13 cellular contexts compared by ENCODE assay signal in genomic region chr2:199261221-199261620, GRCh38.
DNase-seq lines count a peak whose midpoint lies in the region; FAIRE-seq and TF ChIP-seq lines count a peak whose summit lies in the region.
"Had no signal": no experiment of that assay in that cellular context is flagged by ENCODE, and none has a peak within 500 bp of the region (broad histone marks: within the 10 kb centered on the region; RNA-seq: fewer than 3 reads in every experiment).

No MANE protein-coding gene starts in this region.

- 38 to 52% (median 38%) methylated on average over 1 of the region's 1 CpG for WGBS in stomach, 5 donors

- peaks cover 8 to 47% (median 25%) of the 10 kb centered on the region in 4 donors for H3K9me3 ChIP-seq in stomach
- H3K9me3 ChIP-seq: right lobe of liver had no signal

- H3K36me3 ChIP-seq in stomach: no peaks in the 10 kb centered on the region
- H3K36me3 ChIP-seq: right lobe of liver had no signal

- intact Hi-C loops in stomach (cut with DNase I; ENCODE audit: low total_unique reads): no loop called here

- TF ChIP-seq CTCF in choroid plexus epithelial cell (conservative IDR thresholded peaks at IDR 0.05; ENCODE audit: low read depth, low read length) (no peak), stomach (IDR thresholded peaks at IDR 0.05) (no peak), progenitor cell of endocrine pancreas (IDR thresholded peaks at IDR 0.05; ENCODE audit: unreplicated experiment) (no peak)

- DNase-seq in GM04503 (ENCODE audit: low read depth) (peak; percentile 50), NCI-H2029 treated with DMSO at 0.1 percent for 48 hours (lab: John Stamatoyannopoulos, UW) (peak; percentile 5), choroid plexus epithelial cell (ENCODE audit: low read depth) (peak; percentile 73), pons (ENCODE audit: low spot score) (peak; percentile 16), stomach (no peak), progenitor cell of endocrine pancreas (ENCODE audit: low spot score, unreplicated experiment) (no peak), GM12891 (ENCODE audit: insufficient read length, low spot score) (no peak)
- no peak for DNase-seq in stimulated activated CD4-positive, alpha-beta T cell treated with anti-CD3 and anti-CD28 coated beads, Interleukin-15, amount 100 ng/mL, for 24 hours
- DNase-seq: CD8-positive, alpha-beta memory T cell; MV-4-11; right lobe of liver had no signal

- no peak overlapping the region for H3K27ac ChIP-seq in stomach
- H3K27ac ChIP-seq: right lobe of liver had no signal

- TF ChIP-seq POLR2A in stomach (IDR thresholded peaks at IDR 0.05) (no peak), GM12891 (IDR thresholded peaks at IDR 0.05; ENCODE audit: low read depth, low read length) (no peak)

- H3K4me1 Mint-ChIP-seq in progenitor cell of endocrine pancreas (ENCODE audit: low read depth): no peaks in the 10 kb centered on the region
- H3K4me1 Mint-ChIP-seq: CD8-positive, alpha-beta memory T cell had no signal

- no peak for FAIRE-seq in GM12891 (lab: Jason Lieb, UNC)

- TF ChIP-seq EP300 in stomach (IDR thresholded peaks at IDR 0.05): no peak

- H3K36me3 Mint-ChIP-seq in progenitor cell of endocrine pancreas (ENCODE audit: insufficient read depth): peaks cover 5% of the 10 kb centered on the region
- H3K36me3 Mint-ChIP-seq: CD8-positive, alpha-beta memory T cell had no signal

- H3K4me1 ChIP-seq in stomach: no peaks in the 10 kb centered on the region
- H3K4me1 ChIP-seq: right lobe of liver had no signal

- peaks cover 25% of the 10 kb centered on the region for H3K9me3 Mint-ChIP-seq in progenitor cell of endocrine pancreas (ENCODE audit: low read depth)

- H3K27ac Mint-ChIP-seq in progenitor cell of endocrine pancreas: no peak overlapping the region
- H3K27ac Mint-ChIP-seq: activated naive CD8-positive, alpha-beta T cell; CD8-positive, alpha-beta memory T cell; T-helper 2 cell treated with Interferon-gamma antibody and Interleukin-4, amounts not matched to agents 5 μg/mL and 100 μg/mL, for 36 hours had no signal

- no peaks in the 10 kb centered on the region for H3K27me3 ChIP-seq in stomach
- H3K27me3 ChIP-seq: right lobe of liver had no signal

- H3K4me3 ChIP-seq in choroid plexus epithelial cell (ENCODE audit: low read depth, low read length) (no peak overlapping the region), stomach (no peak overlapping the region)
- H3K4me3 ChIP-seq: right lobe of liver had no signal

- no peak overlapping the region for H3K4me3 Mint-ChIP-seq in progenitor cell of endocrine pancreas (ENCODE audit: low read depth)
- H3K4me3 Mint-ChIP-seq: activated naive CD8-positive, alpha-beta T cell; CD8-positive, alpha-beta memory T cell; T-helper 2 cell treated with Interferon-gamma antibody and Interleukin-4, amounts not matched to agents 5 μg/mL and 100 μg/mL, for 36 hours had no signal

- H3K27me3 Mint-ChIP-seq in progenitor cell of endocrine pancreas: peaks cover 2% of the 10 kb centered on the region

TF ChIP-seq in GM12891, 5 proteins besides CTCF, POLR2A, EP300 and RAD21:
- TF ChIP-seq TAF1 (IDR thresholded peaks at IDR 0.05; ENCODE audit: low read depth, low read length): no peak
- no peak for TF ChIP-seq PAX5 (IDR thresholded peaks at IDR 0.05; ENCODE audit: insufficient read depth, low read length, severe bottlenecking)

Comparison
In these comparisons a context has a peak if more than half of its experiments do, and no peak if none do; other contexts are left out.
1. DNase-seq: peak in GM04503 (single experiment), NCI-H2029 treated with DMSO at 0.1 percent for 48 hours (single experiment), choroid plexus epithelial cell (single experiment) and pons (single experiment); none in stomach (single experiment), progenitor cell of endocrine pancreas (single experiment), GM12891 (single experiment) and stimulated activated CD4-positive, alpha-beta T cell treated with anti-CD3 and anti-CD28 coated beads, Interleukin-15, amount 100 ng/mL, for 24 hours (single experiment).